8 cellular contexts compared by ENCODE assay signal in the genomic region with DNA sequence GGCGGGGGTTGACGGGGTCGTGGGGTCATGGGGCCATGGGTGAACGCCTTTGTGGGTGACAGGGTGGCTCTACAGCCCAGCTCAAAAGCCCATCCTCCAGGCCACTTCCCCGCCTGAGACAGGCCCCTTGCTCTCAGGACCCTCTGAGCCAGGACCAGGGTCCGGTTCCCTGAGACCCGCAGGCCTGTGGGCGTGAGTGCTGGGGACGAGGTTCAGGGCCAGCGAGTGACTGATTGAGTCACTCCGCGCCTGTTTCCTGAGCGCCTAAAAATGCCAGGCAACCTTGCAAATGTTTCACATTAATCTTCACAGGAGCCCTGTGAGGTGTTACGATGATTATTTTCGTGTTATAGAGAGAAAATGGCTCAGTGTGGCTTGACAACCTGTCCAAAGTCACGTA.
A peak's percentile ranks its signal among the peaks of the same experiment; 100 is the strongest.
DNase-seq lines count a peak whose midpoint lies in the region; ATAC-seq, FAIRE-seq and TF ChIP-seq lines count a peak whose summit lies in the region.

No MANE protein-coding gene starts in this region.

- no peak for ATAC-seq in right cardiac atrium
- no peak for ATAC-seq in HG02973 (IDR thresholded peaks at IDR 0.05; ENCODE audit: unreplicated experiment)
- no peak for ATAC-seq in HG03196 (IDR thresholded peaks at IDR 0.05; ENCODE audit: unreplicated experiment)

- DNase-seq in BE2C (no peak), GM23248 (peak; percentile 67), right cardiac atrium (no peak), small intestine (no peak), midbrain (lab: John Stamatoyannopoulos, UW) (no peak)

- no peak for FAIRE-seq in small intestine (lab: Jason Lieb, UNC)

- no peaks in the 10 kb centered on the region for H4K20me1 ChIP-seq in GM23248 (ENCODE audit: insufficient read depth)

- H3K27me3 ChIP-seq in BE2C (no peaks in the 10 kb centered on the region), GM23248 (replicated peaks; ENCODE audit: insufficient read depth) (no peaks in the 10 kb centered on the region), right cardiac atrium (ENCODE audit: control insufficient read depth, insufficient read depth) (no peaks in the 10 kb centered on the region), small intestine (ENCODE audit: control insufficient read depth in 2 of 2, insufficient read depth in 2 of 2, low read length in 2 of 2) (no peaks in the 10 kb centered on the region)

- no peaks in the 10 kb centered on the region for H3K36me3 ChIP-seq in BE2C
- 0 out of 2 replicates have a peak, but pooled peaks cover 4% of the 10 kb centered on the region for H3K36me3 ChIP-seq in GM23248 (ENCODE audit: low read depth)
- H3K36me3 ChIP-seq in small intestine (ENCODE audit: control insufficient read depth in 2 of 2, insufficient read depth in 2 of 2, low read length in 2 of 2), result no peaks in the 10 kb centered on the region

- H3K4me3 ChIP-seq in BE2C (ENCODE audit: low read depth, low read length) (peak overlapping the region; percentile 73), GM23248 (peak overlapping the region; percentile 84), WI38 (ENCODE audit: low read depth, low read length) (peak overlapping the region; percentile 64), right cardiac atrium (ENCODE audit: low read length) (peak overlapping the region; percentile 89), small intestine (ENCODE audit: low read depth in 1 of 2, low read length in 2 of 2) (peak overlapping the region; percentile 51 to 66)

- intact Hi-C loops in right cardiac atrium (cut with DNase I), result no loop called here

- peak overlapping the region; percentile 91 for H3K9ac ChIP-seq in GM23248

- H3K4me2 ChIP-seq in GM23248 (ENCODE audit: unreplicated experiment), result peak overlapping the region; percentile 97

- peak overlapping the region; percentile 66 for H3K27ac ChIP-seq in GM23248
- H3K27ac ChIP-seq in right cardiac atrium (ENCODE audit: low read length), result peak overlapping the region; percentile 43
- H3K27ac ChIP-seq in small intestine (ENCODE audit: low read depth in 1 of 2, low read length in 1 of 2), result peak overlapping the region; percentile 59 to 89

- H3K79me2 ChIP-seq in GM23248 (ENCODE audit: insufficient read depth), result peaks cover 20% of the 10 kb centered on the region

- WGBS in GM23248 (ENCODE audit: low coverage in 1 of 2, low lambda C conversion rate in 2 of 2, missing lambda C conversion rate in 2 of 2), 2 experiments, result 0% methylated on average over 5 to 8 of the region's 16 CpGs
- WGBS in right cardiac atrium, result 0% methylated on average over 15 of the region's 16 CpGs
- 0 to 28% (median 10%) methylated on average over 11 to 16 of the region's 16 CpGs for whole genome bisulfite sequencing in small intestine, 3 donors

- in situ Hi-C loops in GM23248 (cut with MboI), result no loop called here

- no peaks in the 10 kb centered on the region for H3K9me2 ChIP-seq in GM23248 (ENCODE audit: insufficient read depth)

- no peaks in the 10 kb centered on the region for H3K9me3 ChIP-seq in BE2C
- H3K9me3 ChIP-seq in GM23248 (ENCODE audit: low read depth), result no peaks in the 10 kb centered on the region
- no peaks in the 10 kb centered on the region for H3K9me3 ChIP-seq in right cardiac atrium (ENCODE audit: control insufficient read depth, low read length)
- no peaks in the 10 kb centered on the region for H3K9me3 ChIP-seq in small intestine (ENCODE audit: control insufficient read depth, low read depth)

- TF ChIP-seq CTCF in BE2C (IDR thresholded peaks at IDR 0.05; ENCODE audit: low read depth, low read length) (no peak), WI38 (IDR thresholded peaks at IDR 0.05; ENCODE audit: low read depth, low read length) (no peak)

- peaks cover 15% of the 10 kb centered on the region; the same call in 1 of the 2 replicates for H3F3A ChIP-seq in GM23248 (ENCODE audit: insufficient read depth)

- H3K4me1 ChIP-seq in BE2C (no peaks in the 10 kb centered on the region), GM23248 (ENCODE audit: insufficient read depth) (peaks cover 12% of the 10 kb centered on the region; the same call in 1 of the 2 replicates), right cardiac atrium (ENCODE audit: control insufficient read depth, insufficient read depth, low read length) (peaks cover 2% of the 10 kb centered on the region), small intestine (ENCODE audit: control insufficient read depth in 2 of 2, insufficient read depth in 1 of 2, low read depth in 1 of 2, low read length in 1 of 2) (no peaks in the 10 kb centered on the region)

- peak overlapping the region; percentile 97 for H2AFZ ChIP-seq in GM23248
